Comparison of ENCODE assay signal across 10 cellular contexts in the genomic region with DNA sequence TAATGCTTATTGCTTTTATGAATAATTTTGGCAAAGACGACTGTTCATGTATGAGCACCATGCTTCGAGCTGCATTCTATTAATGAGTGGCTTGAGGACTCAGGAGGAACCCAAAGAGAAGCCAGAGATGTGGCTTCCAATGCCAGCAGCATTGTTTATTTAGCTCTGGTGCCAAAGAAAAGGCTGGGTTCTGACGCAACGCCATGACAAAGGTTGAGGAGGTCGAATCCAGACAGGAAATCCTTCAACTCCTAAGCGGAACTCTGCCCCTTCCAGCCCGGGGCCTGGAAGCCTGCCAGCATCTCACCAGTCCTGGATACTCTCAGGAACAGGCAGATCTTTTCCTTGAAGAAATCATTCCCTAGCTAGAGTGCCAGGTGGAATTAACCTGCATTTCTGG.
DNase-seq lines count a peak whose midpoint lies in the region; ATAC-seq and TF ChIP-seq lines count a peak whose summit lies in the region.
"Had no signal": no experiment of that assay in that cellular context is flagged by ENCODE, and none has a peak within 500 bp of the region (broad histone marks: within the 10 kb centered on the region; RNA-seq: fewer than 3 reads in every experiment).

No MANE protein-coding gene starts in this region.

- no peaks in the 10 kb centered on the region for H3K9me3 ChIP-seq in ascending aorta
- no peaks in the 10 kb centered on the region for H3K9me3 ChIP-seq in right cardiac atrium (ENCODE audit: control insufficient read depth, low read length)
- H3K9me3 ChIP-seq in testis, result no peaks in the 10 kb centered on the region

- H3K27ac Mint-ChIP-seq in activated T-cell treated with anti-CD3 and anti-CD28 coated beads, Interleukin-2, amount 50 U/mL, for 72 hours, result no peak overlapping the region
- H3K27ac Mint-ChIP-seq in activated CD8-positive, alpha-beta T cell treated with anti-CD3 and anti-CD28 coated beads for 36 hours, result no peak overlapping the region
- no peak overlapping the region for H3K27ac Mint-ChIP-seq in nephron progenitor cell
- H3K27ac Mint-ChIP-seq: activated naive CD8-positive, alpha-beta T cell had no signal

- H3K27me3 ChIP-seq in ascending aorta (no peaks in the 10 kb centered on the region), right cardiac atrium (ENCODE audit: control insufficient read depth, insufficient read depth) (no peaks in the 10 kb centered on the region), testis (no peaks in the 10 kb centered on the region)

- TF ChIP-seq POLR2A in testis (IDR thresholded peaks at IDR 0.05), result no peak

- no peak overlapping the region for H3K4me3 ChIP-seq in ascending aorta
- H3K4me3 ChIP-seq in right cardiac atrium (ENCODE audit: low read length), result no peak overlapping the region
- H3K4me3 ChIP-seq in testis, result no peak overlapping the region

- 27% methylated on average over 7 of the region's 7 CpGs for WGBS in right cardiac atrium
- 48 to 64% methylated on average over 7 of the region's 7 CpGs for WGBS in testis, 2 donors

- no peak overlapping the region for H3K4me3 Mint-ChIP-seq in activated T-cell treated with anti-CD3 and anti-CD28 coated beads, Interleukin-2, amount 50 U/mL, for 72 hours
- no peak overlapping the region for H3K4me3 Mint-ChIP-seq in activated CD8-positive, alpha-beta T cell treated with anti-CD3 and anti-CD28 coated beads for 36 hours
- no peak overlapping the region for H3K4me3 Mint-ChIP-seq in nephron progenitor cell
- H3K4me3 Mint-ChIP-seq: activated naive CD8-positive, alpha-beta T cell had no signal

- no peaks in the 10 kb centered on the region for H3K36me3 ChIP-seq in ascending aorta
- H3K36me3 ChIP-seq in testis (ENCODE audit: low read depth, missing control alignments), result no peaks in the 10 kb centered on the region

- H3K4me1 ChIP-seq in ascending aorta (peaks cover 13 to 27% of the 10 kb centered on the region in 2 donors), right cardiac atrium (ENCODE audit: control insufficient read depth, insufficient read depth, low read length) (peaks cover 30% of the 10 kb centered on the region), testis (peaks cover 31% of the 10 kb centered on the region)

- TF ChIP-seq CTCF in ascending aorta (IDR thresholded peaks at IDR 0.05) (no peak), testis (IDR thresholded peaks at IDR 0.05) (no peak), nephron progenitor cell (IDR thresholded peaks at IDR 0.05) (no peak)
- TF ChIP-seq CTCF in activated CD8-positive, alpha-beta T cell treated with anti-CD3 and anti-CD28 coated beads for 36 hours (IDR thresholded peaks at IDR 0.05), result no peak

- CTCF ChIA-PET in activated CD8-positive, alpha-beta T cell treated with anti-CD3 and anti-CD28 coated beads for 36 hours (lab: Charles Lee), result interaction anchor here (1.0 to 25.8 kb wide), 6 partner anchors 9 to 219 kb away, joined by 3 to 1012 read pairs (median 14); no protein-coding TSS in a partner anchor

- H3K27me3 Mint-ChIP-seq in activated T-cell treated with anti-CD3 and anti-CD28 coated beads, Interleukin-2, amount 50 U/mL, for 72 hours (ENCODE audit: low read depth), result no peaks in the 10 kb centered on the region
- H3K27me3 Mint-ChIP-seq in activated CD8-positive, alpha-beta T cell treated with anti-CD3 and anti-CD28 coated beads for 36 hours, result no peaks in the 10 kb centered on the region
- H3K27me3 Mint-ChIP-seq in nephron progenitor cell (ENCODE audit: low read depth, poor library complexity), result peaks cover 7% of the 10 kb centered on the region
- H3K27me3 Mint-ChIP-seq: activated naive CD8-positive, alpha-beta T cell had no signal

- H3K9me3 Mint-ChIP-seq in activated T-cell treated with anti-CD3 and anti-CD28 coated beads, Interleukin-2, amount 50 U/mL, for 72 hours, result no peaks in the 10 kb centered on the region
- no peaks in the 10 kb centered on the region for H3K9me3 Mint-ChIP-seq in activated CD8-positive, alpha-beta T cell treated with anti-CD3 and anti-CD28 coated beads for 36 hours
- no peaks in the 10 kb centered on the region for H3K9me3 Mint-ChIP-seq in nephron progenitor cell

- intact Hi-C loops in ascending aorta (cut with DNase I), result loop anchor here (2.0 kb wide), 1 partner anchor 104 kb away; the partner anchor contains the start of gene ARHGAP26
- intact Hi-C loops in right cardiac atrium (cut with DNase I), result loop anchor here in 2 of 4 donors (5.0 to 10.0 kb wide), 3 partner anchors 102 to 260 kb away; partner anchors contain the start of gene ARHGAP26 (in 1 of the 2)
- intact Hi-C loops in testis (cut with DNase I; ENCODE audit: low total_unique reads), result no loop called here
- intact Hi-C loops in activated CD8-positive, alpha-beta T cell treated with anti-CD3 and anti-CD28 coated beads for 36 hours (cut with micrococcal nuclease), result no loop called here

- ATAC-seq in right cardiac atrium (peak; percentile 80 to 88), HG03108 (IDR thresholded peaks at IDR 0.05; ENCODE audit: unreplicated experiment) (no peak)
- ATAC-seq in activated T-cell treated with anti-CD3 and anti-CD28 coated beads, Interleukin-2, amount 50 U/mL, for 72 hours (replicated peaks in 1 of 2), result no peak
- no peak for ATAC-seq in activated CD8-positive, alpha-beta T cell treated with anti-CD3 and anti-CD28 coated beads for 36 hours

- DNase-seq in HuH-7.5 (ENCODE audit: low spot score) (peak; percentile 23), ascending aorta (ENCODE audit: low spot score in 2 of 2) (peak; percentile 55 to 96), right cardiac atrium (peak; percentile 92 to 94 (median 94)), testis (peak; percentile 55), nephron progenitor cell (no peak)
- DNase-seq in activated T-cell treated with anti-CD3 and anti-CD28 coated beads, Interleukin-2, amount 50 U/mL, for 72 hours, result no peak
- no peak for DNase-seq in activated CD8-positive, alpha-beta T cell treated with anti-CD3 and anti-CD28 coated beads for 36 hours
- DNase-seq: stimulated activated CD4-positive, alpha-beta T cell treated with anti-CD3 and anti-CD28 coated beads, Interleukin-15, amount 100 ng/mL, for 24 hours had no signal

- H3K4me1 Mint-ChIP-seq in activated T-cell treated with anti-CD3 and anti-CD28 coated beads, Interleukin-2, amount 50 U/mL, for 72 hours (ENCODE audit: low read depth), result peaks cover 11% of the 10 kb centered on the region
- H3K4me1 Mint-ChIP-seq in activated CD8-positive, alpha-beta T cell treated with anti-CD3 and anti-CD28 coated beads for 36 hours (ENCODE audit: low read depth), result peaks cover 7% of the 10 kb centered on the region
- peaks cover 19% of the 10 kb centered on the region for H3K4me1 Mint-ChIP-seq in nephron progenitor cell

- H3K36me3 Mint-ChIP-seq in activated T-cell treated with anti-CD3 and anti-CD28 coated beads, Interleukin-2, amount 50 U/mL, for 72 hours (ENCODE audit: insufficient read depth in 2 of 2), result no peaks in the 10 kb centered on the region
- H3K36me3 Mint-ChIP-seq in activated CD8-positive, alpha-beta T cell treated with anti-CD3 and anti-CD28 coated beads for 36 hours (ENCODE audit: low read depth), result no peaks in the 10 kb centered on the region
- no peaks in the 10 kb centered on the region for H3K36me3 Mint-ChIP-seq in nephron progenitor cell (ENCODE audit: low read depth)

- POLR2A ChIA-PET in activated CD8-positive, alpha-beta T cell treated with anti-CD3 and anti-CD28 coated beads for 36 hours (lab: Charles Lee), result no interaction called here

- H3K27ac ChIP-seq in ascending aorta, result peak overlapping the region; percentile 42 to 56
- H3K27ac ChIP-seq in right cardiac atrium (ENCODE audit: low read length), result peak overlapping the region; percentile 17
- H3K27ac ChIP-seq in testis, result no peak overlapping the region

Comparison
In these comparisons a context has a peak if more than half of its experiments do, and no peak if none do; other contexts are left out.
1. DNase-seq: peak in HuH-7.5 (single experiment), ascending aorta (2 of 2), right cardiac atrium (3 of 3) and testis (single experiment); none in activated T-cell treated with anti-CD3 and anti-CD28 coated beads, Interleukin-2, amount 50 U/mL, for 72 hours (0 of 2), activated CD8-positive, alpha-beta T cell treated with anti-CD3 and anti-CD28 coated beads for 36 hours (single experiment) and nephron progenitor cell (single experiment).
2. H3K27ac ChIP-seq: peak in ascending aorta (2 of 2) and right cardiac atrium (single experiment); none in testis (0 of 2).
3. ATAC-seq: peak in right cardiac atrium (2 of 2); none in HG03108 (single experiment), activated T-cell treated with anti-CD3 and anti-CD28 coated beads, Interleukin-2, amount 50 U/mL, for 72 hours (0 of 2) and activated CD8-positive, alpha-beta T cell treated with anti-CD3 and anti-CD28 coated beads for 36 hours (single experiment).